Comparison of ENCODE assay signal across 2 cellular contexts in genomic region chr2:194739217-194739616, GRCh38.
TF ChIP-seq lines count a peak whose summit lies in the region.

No MANE protein-coding gene starts in this region.

TF ChIP-seq in GM12878, 131 proteins besides CTCF, POLR2A, EP300 and RAD21 (continued from another document):
- TF ChIP-seq BACH1 (IDR thresholded peaks at IDR 0.05; ENCODE audit: borderline replicate concordance): no peak
- no peak for TF ChIP-seq SKIL (IDR thresholded peaks at IDR 0.05; ENCODE audit: low read depth, poor library complexity, severe bottlenecking)
- no peak for TF ChIP-seq PRDM15 (CRISPR knock-in tag; IDR thresholded peaks at IDR 0.05)
- no peak for TF ChIP-seq BCLAF1 (IDR thresholded peaks at IDR 0.05)
- no peak for TF ChIP-seq NRF1 (conservative IDR thresholded peaks at IDR 0.05; ENCODE audit: low read depth, low read length)
- no peak for TF ChIP-seq MTA2 (IDR thresholded peaks at IDR 0.05; ENCODE audit: low read depth)
- TF ChIP-seq MAX (IDR thresholded peaks at IDR 0.05; ENCODE audit: low read depth, low read length): no peak
- no peak for TF ChIP-seq CEBPB (IDR thresholded peaks at IDR 0.05; ENCODE audit: borderline replicate concordance in 1 of 2, low read depth in 2 of 2, low read length in 2 of 2)
- TF ChIP-seq MYC (IDR thresholded peaks at IDR 0.05; ENCODE audit: insufficient read depth, insufficient read length, insufficient replicate concordance, low read length, severe bottlenecking): no peak
- TF ChIP-seq ATF7 (IDR thresholded peaks at IDR 0.05; ENCODE audit: low read depth): no peak
- no peak for TF ChIP-seq PAX8 (IDR thresholded peaks at IDR 0.05)
- no peak for TF ChIP-seq KLF5 (IDR thresholded peaks at IDR 0.05; ENCODE audit: partially characterized antibody)
- no peak for TF ChIP-seq YY1 (IDR thresholded peaks at IDR 0.05; ENCODE audit: low read depth, low read length)
- TF ChIP-seq HDAC2 (IDR thresholded peaks at IDR 0.05): no peak
- TF ChIP-seq ZSCAN29 (IDR thresholded peaks at IDR 0.05): no peak
- TF ChIP-seq CBFB (IDR thresholded peaks at IDR 0.05; ENCODE audit: low read depth): no peak

TF ChIP-seq in WTC11, 78 proteins besides CTCF, POLR2A, EP300 and RAD21 (continued from another document):
- TF ChIP-seq HMGXB4 (CRISPR knock-in tag; IDR thresholded peaks at IDR 0.05) (no peak), GRHL2 (CRISPR knock-in tag; IDR thresholded peaks at IDR 0.05; ENCODE audit: insufficient replicate concordance, severe bottlenecking) (no peak), ZSCAN18 (CRISPR knock-in tag; IDR thresholded peaks at IDR 0.05) (no peak), NFE2L1 (CRISPR knock-in tag; IDR thresholded peaks at IDR 0.05) (no peak), MYBL2 (CRISPR knock-in tag; IDR thresholded peaks at IDR 0.05) (no peak), STAT6 (CRISPR knock-in tag; conservative IDR thresholded peaks at IDR 0.05; ENCODE audit: low read depth) (no peak), TEAD1 (CRISPR knock-in tag; IDR thresholded peaks at IDR 0.05) (no peak), PREB (CRISPR knock-in tag; IDR thresholded peaks at IDR 0.05; ENCODE audit: borderline replicate concordance) (no peak), TCF7 (CRISPR knock-in tag; IDR thresholded peaks at IDR 0.05; ENCODE audit: low read depth) (no peak), RORB (CRISPR knock-in tag; IDR thresholded peaks at IDR 0.05) (no peak)
